31 cellular contexts compared by ENCODE assay signal in the genomic region with DNA sequence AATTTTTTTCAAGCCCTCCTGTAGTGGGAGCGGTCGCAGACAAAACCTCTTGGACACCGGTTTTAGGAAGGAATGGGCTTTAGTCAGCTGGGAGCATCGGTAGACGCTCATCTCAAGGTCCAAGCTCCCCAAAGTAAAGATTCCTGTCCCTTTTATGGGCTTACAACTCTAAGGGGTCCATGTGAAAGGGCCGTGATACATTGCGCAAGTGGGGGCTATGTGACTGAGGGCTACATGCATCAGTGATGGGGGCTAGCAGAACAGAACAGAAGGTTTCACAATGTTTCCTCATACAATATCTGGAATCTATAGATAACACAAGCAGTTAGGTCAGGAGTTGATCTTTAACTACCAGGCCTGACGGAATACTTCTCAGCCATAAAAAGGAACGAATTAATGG.
"Had no signal": no experiment of that assay in that cellular context is flagged by ENCODE, and none has a peak within 500 bp of the region (broad histone marks: within the 10 kb centered on the region; RNA-seq: fewer than 3 reads in every experiment).

No MANE protein-coding gene starts in this region.

- H3K4me1 Mint-ChIP-seq: nephron progenitor cell; neural crest cell; stimulated activated memory B cell treated with anti-CD40 and anti-IgM and Interleukin-4, amounts not matched to agents 10 μg/mL and 1 μg/mL and 100 μg/mL, for 72 hours; stimulated activated naive CD8-positive, alpha-beta T cell treated with anti-CD3 and anti-CD28 coated beads, Interleukin-15, amount 100 ng/mL, for 72 hours had no signal

- H3K27ac ChIP-seq: neutrophil, pancreas, psoas muscle, skin epidermis, spleen, suprapubic skin, testis, tibial artery, transverse colon, upper lobe of right lung, uterus had no signal

- H3K27me3 Mint-ChIP-seq: naive thymus-derived CD8-positive, alpha-beta T cell; natural killer cell treated with Interleukin-12 subunit alpha and Interleukin-12 subunit beta and Interleukin-15 and Interleukin-18, amount 100 ng/mL, for 72 hours; progenitor cell of endocrine pancreas; stimulated activated memory B cell treated with anti-CD40 and anti-IgM and Interleukin-4, amounts not matched to agents 10 μg/mL and 1 μg/mL and 100 μg/mL, for 72 hours; stimulated activated naive CD8-positive, alpha-beta T cell treated with anti-CD3 and anti-CD28 coated beads, Interleukin-15, amount 100 ng/mL, for 72 hours; type B pancreatic cell had no signal

- H3K27me3 ChIP-seq: neutrophil, pancreas, spleen, suprapubic skin, testis, tibial artery, transverse colon, upper lobe of right lung, uterus had no signal

- H3K27ac Mint-ChIP-seq: naive thymus-derived CD8-positive, alpha-beta T cell; natural killer cell treated with Interleukin-12 subunit alpha and Interleukin-12 subunit beta and Interleukin-15 and Interleukin-18, amount 100 ng/mL, for 72 hours; nephron progenitor cell; progenitor cell of endocrine pancreas; stimulated activated memory B cell treated with anti-CD40 and anti-IgM and Interleukin-4, amounts not matched to agents 10 μg/mL and 1 μg/mL and 100 μg/mL, for 72 hours; stimulated activated naive CD8-positive, alpha-beta T cell treated with anti-CD3 and anti-CD28 coated beads, Interleukin-15, amount 100 ng/mL, for 72 hours; type B pancreatic cell had no signal

- H3K4me3 ChIP-seq: pancreas, psoas muscle, skin epidermis, smooth muscle cell, spleen, suprapubic skin, testis, tibial artery, transverse colon, upper lobe of right lung, uterus had no signal

- H3K4me3 Mint-ChIP-seq: naive thymus-derived CD8-positive, alpha-beta T cell; natural killer cell treated with Interleukin-12 subunit alpha and Interleukin-12 subunit beta and Interleukin-15 and Interleukin-18, amount 100 ng/mL, for 72 hours; nephron progenitor cell; neural crest cell; stimulated activated memory B cell treated with anti-CD40 and anti-IgM and Interleukin-4, amounts not matched to agents 10 μg/mL and 1 μg/mL and 100 μg/mL, for 72 hours; stimulated activated naive CD8-positive, alpha-beta T cell treated with anti-CD3 and anti-CD28 coated beads, Interleukin-15, amount 100 ng/mL, for 72 hours; type B pancreatic cell had no signal

- ATAC-seq: naive thymus-derived CD8-positive, alpha-beta T cell; natural killer cell treated with Interleukin-12 subunit alpha and Interleukin-12 subunit beta and Interleukin-15 and Interleukin-18, amount 100 ng/mL, for 72 hours; pancreas; psoas muscle; right cardiac atrium; sciatic nerve; stimulated activated memory B cell treated with anti-CD40 and anti-IgM and Interleukin-4, amounts not matched to agents 10 μg/mL and 1 μg/mL and 100 μg/mL, for 72 hours; stimulated activated naive CD8-positive, alpha-beta T cell treated with anti-CD3 and anti-CD28 coated beads, Interleukin-15, amount 100 ng/mL, for 72 hours; stimulated activated naive CD8-positive, alpha-beta T cell treated with anti-CD3 and anti-CD28 coated beads, Interleukin-15, Interleukin-2, amounts not matched to agents 100 U/mL and 50 U/mL, for 24 hours; upper lobe of right lung had no signal

- H3K36me3 ChIP-seq: neutrophil, pancreas, spleen, suprapubic skin, tibial artery, transverse colon, upper lobe of right lung, uterus had no signal

- FAIRE-seq: pancreas had no signal

- H3K9me3 ChIP-seq: neutrophil, pancreas, psoas muscle, suprapubic skin, testis, tibial artery, upper lobe of right lung, uterus had no signal

- DNase-seq: naive thymus-derived CD8-positive, alpha-beta T cell; nephron progenitor cell; nucleus accumbens; pancreas; psoas muscle; right cardiac atrium; spleen; stimulated activated CD4-positive, alpha-beta T cell treated with anti-CD3 and anti-CD28 coated beads, Interleukin-12 subunit alpha, Interleukin-12 subunit beta, amount 100 ng/mL, for 4 hours; stimulated activated CD4-positive, alpha-beta T cell treated with anti-CD3 and anti-CD28 coated beads, Interleukin-1b, Interleukin-23, amount 100 ng/mL, for 48 hours; stimulated activated CD4-positive, alpha-beta T cell treated with anti-CD3 and anti-CD28 coated beads, Interleukin-4, amount 100 ng/mL, for 1 hour; stimulated activated CD4-positive, alpha-beta T cell treated with anti-CD3 and anti-CD28 coated beads, Interleukin-4, amount 100 ng/mL, for 4 hours; stimulated activated CD8-positive, alpha-beta memory T cell treated with anti-CD3 and anti-CD28 coated beads, Interleukin-4, amount 100 ng/mL, for 48 hours; stimulated activated naive CD4-positive, alpha-beta T cell; stimulated activated naive CD8-positive, alpha-beta T cell treated with anti-CD3 and anti-CD28 coated beads, Interleukin-15, amount 100 ng/mL, for 72 hours; stimulated activated naive CD8-positive, alpha-beta T cell treated with anti-CD3 and anti-CD28 coated beads, Interleukin-15, Interleukin-2, amounts not matched to agents 100 U/mL and 50 U/mL, for 24 hours; substantia nigra; testis; tibial artery; transverse colon; upper lobe of right lung; uterus had no signal

- H3K4me1 ChIP-seq: pancreas, psoas muscle, spleen, suprapubic skin, testis, tibial artery, transverse colon, upper lobe of right lung, uterus had no signal

- H3K9me3 Mint-ChIP-seq: natural killer cell treated with Interleukin-12 subunit alpha and Interleukin-12 subunit beta and Interleukin-15 and Interleukin-18, amount 100 ng/mL, for 72 hours; stimulated activated memory B cell treated with anti-CD40 and anti-IgM and Interleukin-4, amounts not matched to agents 10 μg/mL and 1 μg/mL and 100 μg/mL, for 72 hours; stimulated activated naive CD8-positive, alpha-beta T cell treated with anti-CD3 and anti-CD28 coated beads, Interleukin-15, amount 100 ng/mL, for 72 hours; type B pancreatic cell had no signal

- H3K36me3 Mint-ChIP-seq: natural killer cell treated with Interleukin-12 subunit alpha and Interleukin-12 subunit beta and Interleukin-15 and Interleukin-18, amount 100 ng/mL, for 72 hours; stimulated activated memory B cell treated with anti-CD40 and anti-IgM and Interleukin-4, amounts not matched to agents 10 μg/mL and 1 μg/mL and 100 μg/mL, for 72 hours; type B pancreatic cell had no signal

- H3K4me2 ChIP-seq: smooth muscle cell had no signal
